ENCODE assay signal across 9 cellular contexts in genomic region chr5:160260881-160261815, GRCh38. TPM values are rescaled to one million over a fixed set of nuclear protein-coding genes. Genes with fewer than 3 reads are reported as not detected.
DNase-seq lines count a peak whose midpoint lies in the region; ATAC-seq and TF ChIP-seq lines count a peak whose summit lies in the region.
"Had no signal": no experiment of that assay in that cellular context is flagged by ENCODE, and none has a peak within 500 bp of the region (broad histone marks: within the 10 kb centered on the region; RNA-seq: fewer than 3 reads in every experiment).

No MANE protein-coding gene starts in this region.

- no peaks in the 10 kb centered on the region for H3K4me1 ChIP-seq in gastrocnemius medialis
- no peaks in the 10 kb centered on the region for H3K4me1 ChIP-seq in prostate gland (replicated peaks)

- H3K4me3 Mint-ChIP-seq in nephron: peak overlapping the region in 2 of 3 experiments; percentile 12 to 24
- H3K4me3 Mint-ChIP-seq: central memory CD8-positive, alpha-beta T cell had no signal

- peak overlapping the region in 2 of 3 experiments; percentile 70 to 84 for H3K27ac Mint-ChIP-seq in nephron

- H3K4me3 ChIP-seq in gastrocnemius medialis: no peak overlapping the region
- no peak overlapping the region for H3K4me3 ChIP-seq in prostate gland

- H3K36me3 Mint-ChIP-seq in nephron (ENCODE audit: low read depth): peaks cover 24% of the 10 kb centered on the region

- H3K27me3 Mint-ChIP-seq in nephron (ENCODE audit: low read depth): peaks cover 4% of the 10 kb centered on the region

- ATAC-seq in GM18498 (IDR thresholded peaks at IDR 0.05; ENCODE audit: unreplicated experiment): peak; percentile 58
- peak; percentile 58 for ATAC-seq in HG03342 (IDR thresholded peaks at IDR 0.05; ENCODE audit: unreplicated experiment)
- no peak for ATAC-seq in gastrocnemius medialis

- DNase-seq in brain pericyte (ENCODE audit: low read depth, low spot score): peak; percentile 75
- DNase-seq in NCI-H1105 (lab: John Stamatoyannopoulos, UW): no peak
- no peak for DNase-seq in NCI-H345 (lab: John Stamatoyannopoulos, UW)
- no peak for DNase-seq in gastrocnemius medialis
- no peak for DNase-seq in prostate gland (ENCODE audit: low spot score)

- TF ChIP-seq CTCF in nephron (IDR thresholded peaks at IDR 0.05; ENCODE audit: unreplicated experiment in 3 of 3): no peak
- TF ChIP-seq CTCF in gastrocnemius medialis (IDR thresholded peaks at IDR 0.05 in 4 of 5, conservative IDR thresholded peaks at IDR 0.05 in 1 of 5): no peak
- no peak for TF ChIP-seq CTCF in prostate gland (IDR thresholded peaks at IDR 0.05)

- H3K27me3 ChIP-seq in gastrocnemius medialis: no peaks in the 10 kb centered on the region
- H3K27me3 ChIP-seq in prostate gland (replicated peaks; ENCODE audit: insufficient read depth): no peaks in the 10 kb centered on the region

- H3K36me3 ChIP-seq in gastrocnemius medialis: no peaks in the 10 kb centered on the region
- no peaks in the 10 kb centered on the region for H3K36me3 ChIP-seq in prostate gland

- H3K4me1 Mint-ChIP-seq in nephron: peaks cover 31% of the 10 kb centered on the region
- H3K4me1 Mint-ChIP-seq: central memory CD8-positive, alpha-beta T cell had no signal

- intact Hi-C loops in gastrocnemius medialis (cut with DNase I; ENCODE audit: low total_unique reads) (no loop called here), prostate gland (cut with DNase I) (no loop called here)

- no peaks in the 10 kb centered on the region for H3K9me3 Mint-ChIP-seq in nephron
- H3K9me3 Mint-ChIP-seq: central memory CD8-positive, alpha-beta T cell had no signal

- 77% methylated on average over 22 of the region's 22 CpGs for WGBS in prostate gland

- H3K9me3 ChIP-seq in gastrocnemius medialis (no peaks in the 10 kb centered on the region), prostate gland (no peaks in the 10 kb centered on the region)

- in situ Hi-C loops in gastrocnemius medialis (cut with MboI; ENCODE audit: low sequenced_read_pairs in 4 of 4): no loop called here

- no peak overlapping the region for H3K27ac ChIP-seq in gastrocnemius medialis
- no peak overlapping the region for H3K27ac ChIP-seq in prostate gland

- TF ChIP-seq POLR2A in gastrocnemius medialis (IDR thresholded peaks at IDR 0.05): no peak
- no peak for TF ChIP-seq POLR2A in prostate gland (IDR thresholded peaks at IDR 0.05)

RNA-seq across cellular contexts. Expression of gene FABP6, which starts 31.8 kb away (rescaled TPM):
- total RNA-seq in gastrocnemius medialis (not detected), prostate gland (1 to 10 TPM in 1 of 2 donors, not detected in 1; 2.8 TPM)

RNA-seq across cellular contexts. Expression of gene CCNJL, which starts 51.2 kb away (rescaled TPM):
- total RNA-seq in gastrocnemius medialis (under 1 TPM in 2 of 4 donors, not detected in 2; 0.15 to 0.18 TPM), prostate gland (10 to 100 TPM in 1 of 2 donors, 1 to 10 TPM in 1; 4.1 to 26.7 TPM)

Comparison
In these comparisons a context has a peak if more than half of its experiments do, and no peak if none do; other contexts are left out.
1. ATAC-seq: peak in GM18498 (single experiment) and HG03342 (single experiment); none in gastrocnemius medialis (0 of 2).
2. RNA of gene CCNJL, which starts 51.2 kb away (total RNA-seq): 4.1 to 26.7 TPM in prostate gland; 0.15 to 0.18 TPM in gastrocnemius medialis; every median in the first group is over 4 times any median in the second.